In genomic region chr3:115085197-115085865, GRCh38 we compare ENCODE assay signal across 10 cellular contexts.
DNase-seq lines count a peak whose midpoint lies in the region; ATAC-seq and TF ChIP-seq lines count a peak whose summit lies in the region.
"Had no signal": no experiment of that assay in that cellular context is flagged by ENCODE, and none has a peak within 500 bp of the region (broad histone marks: within the 10 kb centered on the region; RNA-seq: fewer than 3 reads in every experiment).

No MANE protein-coding gene starts in this region.

- peak; percentile 83 for ATAC-seq in WTC11

- H3K9me3 Mint-ChIP-seq in WTC11 (no peaks in the 10 kb centered on the region), glutamatergic neuron (ENCODE audit: unreplicated experiment) (no peaks in the 10 kb centered on the region)
- H3K9me3 Mint-ChIP-seq: nephron had no signal

- TF ChIP-seq CTCF in WTC11 (IDR thresholded peaks at IDR 0.05) (peak; percentile 37; the same call in 1 of the 2 replicates), glutamatergic neuron (IDR thresholded peaks at IDR 0.05; ENCODE audit: partially characterized antibody, unreplicated experiment) (peak; percentile 63)

- DNase-seq in NCI-H82 (lab: John Stamatoyannopoulos, UW) (peak; percentile 41), NCI-H82 treated with DMSO at 0.1 percent for 48 hours (lab: John Stamatoyannopoulos, UW; ENCODE audit: unreplicated experiment) (no peak), WTC11 (ENCODE audit: low spot score) (no peak), glutamatergic neuron (no peak), superior temporal gyrus (ENCODE audit: extremely low spot score) (peak; percentile 82), NCI-H1417 treated with DMSO at 0.1 percent for 48 hours (lab: John Stamatoyannopoulos, UW) (no peak), cerebellum (ENCODE audit: low spot score) (no peak), posterior cingulate gyrus (no peak)
- DNase-seq: aorta had no signal

- H3K4me3 Mint-ChIP-seq in WTC11 (no peak overlapping the region), glutamatergic neuron (ENCODE audit: unreplicated experiment) (no peak overlapping the region)
- H3K4me3 Mint-ChIP-seq: nephron had no signal

- POLR2A ChIA-PET in WTC11 (lab: Charles Lee) = no interaction called here

- CTCF ChIA-PET in WTC11 (lab: Charles Lee) = interaction anchor here (0.5 to 1.5 kb wide), 2 partner anchors 22 to 33 kb away, joined by 3 to 5 read pairs; no protein-coding TSS in a partner anchor

- H3K36me3 Mint-ChIP-seq in WTC11 (no peaks in the 10 kb centered on the region), glutamatergic neuron (ENCODE audit: unreplicated experiment) (no peaks in the 10 kb centered on the region)

- H3K27ac Mint-ChIP-seq in WTC11 = no peak overlapping the region; the same call in 1 of the 2 replicates
- no peak overlapping the region for H3K27ac Mint-ChIP-seq in glutamatergic neuron (ENCODE audit: unreplicated experiment)
- H3K27ac Mint-ChIP-seq: nephron had no signal

- H3K27me3 Mint-ChIP-seq in WTC11 (ENCODE audit: low read depth) = no peaks in the 10 kb centered on the region
- no peaks in the 10 kb centered on the region for H3K27me3 Mint-ChIP-seq in glutamatergic neuron (ENCODE audit: unreplicated experiment)

- intact Hi-C loops in posterior cingulate gyrus (cut with DNase I) = no loop called here

- H3K4me1 Mint-ChIP-seq in WTC11 (peaks cover 21% of the 10 kb centered on the region), glutamatergic neuron (ENCODE audit: low read depth, unreplicated experiment) (peaks cover 2% of the 10 kb centered on the region)

TF ChIP-seq in WTC11, 78 proteins besides CTCF, POLR2A, EP300 and RAD21:
- TF ChIP-seq AR (CRISPR knock-in tag; IDR thresholded peaks at IDR 0.05) (no peak), ETV6 (CRISPR knock-in tag; IDR thresholded peaks at IDR 0.05) (no peak), ZSCAN18 (CRISPR knock-in tag; IDR thresholded peaks at IDR 0.05) (no peak), USF1 (CRISPR knock-in tag; IDR thresholded peaks at IDR 0.05) (no peak), GRHL2 (CRISPR knock-in tag; IDR thresholded peaks at IDR 0.05; ENCODE audit: insufficient replicate concordance, severe bottlenecking) (no peak), ZNF219 (CRISPR knock-in tag; IDR thresholded peaks at IDR 0.05; ENCODE audit: borderline replicate concordance) (no peak), FOXK1 (CRISPR knock-in tag; IDR thresholded peaks at IDR 0.05) (no peak), ZNF263 (CRISPR knock-in tag; IDR thresholded peaks at IDR 0.05; ENCODE audit: low read depth) (no peak)

Comparison
In these comparisons a context has a peak if more than half of its experiments do, and no peak if none do; other contexts are left out.
1. DNase-seq: peak in NCI-H82 (single experiment) and superior temporal gyrus (single experiment); none in NCI-H82 treated with DMSO at 0.1 percent for 48 hours (single experiment), WTC11 (single experiment), glutamatergic neuron (single experiment), NCI-H1417 treated with DMSO at 0.1 percent for 48 hours (single experiment), cerebellum (single experiment) and posterior cingulate gyrus (0 of 10).